Comparison of ENCODE assay signal across 8 cellular contexts in genomic region chr2:30231726-30232026, GRCh38. TPM values are rescaled to one million over a fixed set of nuclear protein-coding genes. Genes with fewer than 3 reads are reported as not detected.
DNase-seq lines count a peak whose midpoint lies in the region; ATAC-seq and TF ChIP-seq lines count a peak whose summit lies in the region.

No MANE protein-coding gene starts in this region.

- DNase-seq in stimulated activated CD4-positive, alpha-beta T cell treated with anti-CD3 and anti-CD28 coated beads, Interleukin-1b, Interleukin-23, amount 100 ng/mL, for 48 hours, result peak; percentile 75
- DNase-seq in stimulated activated CD4-positive, alpha-beta T cell treated with anti-CD3 and anti-CD28 coated beads, Interleukin-2, amount 100 ng/mL, for 48 hours, result no peak
- no peak for DNase-seq in RWPE2 (ENCODE audit: low spot score)
- DNase-seq in effector memory CD4-positive, alpha-beta T cell, result no peak
- DNase-seq in naive thymus-derived CD4-positive, alpha-beta T cell, result peak in 2 of 9 donors; percentile 73 to 83
- DNase-seq in sciatic nerve (ENCODE audit: low spot score), result no peak
- DNase-seq in NCI-H2196 treated with DMSO at 0.1 percent for 48 hours (lab: John Stamatoyannopoulos, UW; ENCODE audit: unreplicated experiment), result no peak

- H3K4me1 ChIP-seq in RWPE2 (ENCODE audit: insufficient read depth, poor library complexity, severe bottlenecking), result no peaks in the 10 kb centered on the region
- peaks cover 49% of the 10 kb centered on the region for H3K4me1 ChIP-seq in effector memory CD4-positive, alpha-beta T cell (ENCODE audit: control insufficient read depth, insufficient read depth, low read length, poor library complexity, severe bottlenecking)
- peaks cover 49 to 55% of the 10 kb centered on the region in 2 donors for H3K4me1 ChIP-seq in naive thymus-derived CD4-positive, alpha-beta T cell (ENCODE audit: control insufficient read depth in 2 of 2, insufficient read depth in 2 of 2, low read length in 2 of 2)

- H3K4me1 Mint-ChIP-seq in naive thymus-derived CD4-positive, alpha-beta T cell, result peaks cover 26 to 65% (median 57%) of the 10 kb centered on the region in 7 donors

- H3K27me3 Mint-ChIP-seq in naive thymus-derived CD4-positive, alpha-beta T cell, result peaks cover 0 to 8% (median 0%) of the 10 kb centered on the region in 5 donors

- TF ChIP-seq CTCF in RWPE2 (IDR thresholded peaks at IDR 0.05; ENCODE audit: poor library complexity, severe bottlenecking), result no peak

- peaks cover 0 to 6% (median 0%) of the 10 kb centered on the region in 11 donors for H3K9me3 Mint-ChIP-seq in naive thymus-derived CD4-positive, alpha-beta T cell

- ATAC-seq in RWPE2 (ENCODE audit: low read depth) (peak; percentile 7; the same call in 2 of the 3 replicates), sciatic nerve (no peak), HG02610 (IDR thresholded peaks at IDR 0.05; ENCODE audit: unreplicated experiment) (no peak)
- ATAC-seq in naive thymus-derived CD4-positive, alpha-beta T cell, result no peak

- H3K36me3 ChIP-seq in RWPE2 (ENCODE audit: low read depth), result no peaks in the 10 kb centered on the region
- H3K36me3 ChIP-seq in effector memory CD4-positive, alpha-beta T cell (ENCODE audit: control insufficient read depth, insufficient read depth, low read length), result peaks cover 7% of the 10 kb centered on the region
- peaks cover 0 to 40% (median 10%) of the 10 kb centered on the region in 3 experiments for H3K36me3 ChIP-seq in naive thymus-derived CD4-positive, alpha-beta T cell (ENCODE audit: control insufficient read depth in 2 of 3, insufficient read depth in 3 of 3, low read length in 3 of 3)

- intact Hi-C loops in naive thymus-derived CD4-positive, alpha-beta T cell (cut with micrococcal nuclease), result loop anchor here (1.0 to 10.0 kb wide), 16 partner anchors 8 to 473 kb away; partner anchors contain the start of gene LCLAT1 (in 2 of the 2)
- intact Hi-C loops in sciatic nerve (cut with DNase I), result no loop called here

- H3K4me3 ChIP-seq in RWPE2 (ENCODE audit: severe bottlenecking), result peak overlapping the region; percentile 48
- H3K4me3 ChIP-seq in effector memory CD4-positive, alpha-beta T cell (ENCODE audit: insufficient read depth, low read depth, low read length, poor library complexity, severe bottlenecking), result peak overlapping the region; percentile 94
- peak overlapping the region; percentile 75 for H3K4me3 ChIP-seq in naive thymus-derived CD4-positive, alpha-beta T cell (ENCODE audit: low read length)

- peaks cover 4 to 36% (median 25%) of the 10 kb centered on the region in 5 donors for H3K36me3 Mint-ChIP-seq in naive thymus-derived CD4-positive, alpha-beta T cell

- peak overlapping the region; percentile 80 to 100 (median 94) for H3K27ac Mint-ChIP-seq in naive thymus-derived CD4-positive, alpha-beta T cell

- no peaks in the 10 kb centered on the region for H3K27me3 ChIP-seq in RWPE2 (ENCODE audit: insufficient read depth, poor library complexity, severe bottlenecking)
- H3K27me3 ChIP-seq in effector memory CD4-positive, alpha-beta T cell (replicated peaks; ENCODE audit: control insufficient read depth, insufficient read depth, low read length, poor library complexity, severe bottlenecking), result no peaks in the 10 kb centered on the region
- H3K27me3 ChIP-seq in naive thymus-derived CD4-positive, alpha-beta T cell (ENCODE audit: control insufficient read depth in 2 of 2, insufficient read depth in 2 of 2, low read length in 2 of 2), result no peaks in the 10 kb centered on the region

- POLR2A ChIA-PET in naive thymus-derived CD4-positive, alpha-beta T cell (lab: Charles Lee), result interaction anchor here (0.6 to 29.5 kb wide), 23 partner anchors 8 to 481 kb away, joined by 3 to 901 read pairs (median 6); partner anchors contain the start of genes LBH, LCLAT1 and YPEL5

- H3K27ac ChIP-seq in RWPE2 (ENCODE audit: poor library complexity, severe bottlenecking), result no peak overlapping the region
- H3K27ac ChIP-seq in effector memory CD4-positive, alpha-beta T cell (ENCODE audit: insufficient read depth, low read length, poor library complexity, severe bottlenecking), result peak overlapping the region; percentile 93
- peak overlapping the region; percentile 97 for H3K27ac ChIP-seq in naive thymus-derived CD4-positive, alpha-beta T cell (ENCODE audit: low read depth, low read length)

- H3K9me3 ChIP-seq in RWPE2 (ENCODE audit: severe bottlenecking), result no peaks in the 10 kb centered on the region
- no peaks in the 10 kb centered on the region for H3K9me3 ChIP-seq in effector memory CD4-positive, alpha-beta T cell (ENCODE audit: control insufficient read depth, low read length)
- no peaks in the 10 kb centered on the region for H3K9me3 ChIP-seq in naive thymus-derived CD4-positive, alpha-beta T cell (ENCODE audit: control insufficient read depth in 2 of 3, low read length in 3 of 3)

- CTCF ChIA-PET in naive thymus-derived CD4-positive, alpha-beta T cell (lab: Charles Lee), result interaction anchor here (0.6 to 22.8 kb wide), 8 partner anchors 22 to 338 kb away, joined by 3 to 220 read pairs (median 10); no protein-coding TSS in a partner anchor

- peak overlapping the region; percentile 87 to 98 (median 94) for H3K4me3 Mint-ChIP-seq in naive thymus-derived CD4-positive, alpha-beta T cell

RNA-seq across cellular contexts. Expression of gene LBH, which starts 0.3 kb away (rescaled TPM):
- total RNA-seq in naive thymus-derived CD4-positive, alpha-beta T cell, result 100 to 1,000 TPM; 146 to 517 (median 192) TPM
- 100 to 1,000 TPM; 269 to 292 TPM for polyA plus RNA-seq in naive thymus-derived CD4-positive, alpha-beta T cell
- 19.8 TPM for total RNA-seq in sciatic nerve
